In genomic region chr15:22226034-22226790, GRCh38 we compare ENCODE assay signal across 18 cellular contexts.
"Had no signal": no experiment of that assay in that cellular context is flagged by ENCODE, and none has a peak within 500 bp of the region (broad histone marks: within the 10 kb centered on the region; RNA-seq: fewer than 3 reads in every experiment).

No MANE protein-coding gene starts in this region.

- H3K4me3 Mint-ChIP-seq: activated CD4-positive, alpha-beta T cell treated with anti-CD3 and anti-CD28 coated beads, Interleukin-2, amount 10 ng/mL, durations not matched to agents 7 days and 5 days; activated naive CD4-positive, alpha-beta T cell treated with anti-CD3 and anti-CD28 coated beads, Interleukin-2, amount 10 ng/mL, durations not matched to agents 7 days and 5 days; activated T-helper 17 cell treated with anti-CD3 and anti-CD28 coated beads, Interleukin-2, amount 50 U/mL, for 72 hours; central memory CD8-positive, alpha-beta T cell; naive thymus-derived CD4-positive, alpha-beta T cell; T-helper 2 cell treated with Interferon-gamma antibody and Interleukin-4, amounts not matched to agents 5 μg/mL and 100 μg/mL, for 36 hours had no signal

- H3K4me3 ChIP-seq: ascending aorta, colonic mucosa had no signal

- DNase-seq: activated CD4-positive, alpha-beta T cell treated with anti-CD3 and anti-CD28 coated beads, Interleukin-2, amount 10 ng/mL, durations not matched to agents 7 days and 5 days; activated naive CD4-positive, alpha-beta T cell treated with anti-CD3 and anti-CD28 coated beads, Interleukin-2, amount 10 ng/mL, durations not matched to agents 7 days and 5 days; activated T-cell treated with anti-CD3 and anti-CD28 coated beads for 4 hours; colonic mucosa; foreskin melanocyte; kidney glomerular epithelial cell; left ventricle myocardium superior; mesenchymal stem cell; naive thymus-derived CD4-positive, alpha-beta T cell; retina; SK-N-SH; stimulated activated naive CD8-positive, alpha-beta T cell treated with anti-CD3 and anti-CD28 coated beads, Interleukin-15, Interleukin-2, amounts not matched to agents 100 U/mL and 50 U/mL, for 24 hours; trophoblast cell had no signal

- H3K9me3 Mint-ChIP-seq: activated CD4-positive, alpha-beta T cell treated with anti-CD3 and anti-CD28 coated beads, Interleukin-2, amount 10 ng/mL, durations not matched to agents 7 days and 5 days; activated naive CD4-positive, alpha-beta T cell treated with anti-CD3 and anti-CD28 coated beads, Interleukin-2, amount 10 ng/mL, durations not matched to agents 7 days and 5 days; activated T-helper 17 cell treated with anti-CD3 and anti-CD28 coated beads, Interleukin-2, amount 50 U/mL, for 72 hours; central memory CD8-positive, alpha-beta T cell; naive thymus-derived CD4-positive, alpha-beta T cell; T-helper 2 cell treated with Interferon-gamma antibody and Interleukin-4, amounts not matched to agents 5 μg/mL and 100 μg/mL, for 36 hours had no signal

- H3K4me1 ChIP-seq: ascending aorta, colonic mucosa had no signal

- H3K27me3 ChIP-seq: ascending aorta, colonic mucosa, neutrophil had no signal

- ATAC-seq: activated T-helper 17 cell treated with anti-CD3 and anti-CD28 coated beads, Interleukin-2, amount 50 U/mL, for 72 hours; left ventricle myocardium superior; naive thymus-derived CD4-positive, alpha-beta T cell; stimulated activated naive CD8-positive, alpha-beta T cell treated with anti-CD3 and anti-CD28 coated beads, Interleukin-15, Interleukin-2, amounts not matched to agents 100 U/mL and 50 U/mL, for 24 hours had no signal

- H3K27me3 Mint-ChIP-seq: central memory CD8-positive, alpha-beta T cell had no signal

- H3K27ac Mint-ChIP-seq: activated naive CD4-positive, alpha-beta T cell treated with anti-CD3 and anti-CD28 coated beads, Interleukin-2, amount 10 ng/mL, durations not matched to agents 7 days and 5 days; activated T-helper 17 cell treated with anti-CD3 and anti-CD28 coated beads, Interleukin-2, amount 50 U/mL, for 72 hours; T-helper 2 cell treated with Interferon-gamma antibody and Interleukin-4, amounts not matched to agents 5 μg/mL and 100 μg/mL, for 36 hours had no signal

- H3K27ac ChIP-seq: ascending aorta, colonic mucosa, neutrophil had no signal

- H3K36me3 ChIP-seq: ascending aorta, colonic mucosa, neutrophil had no signal

- H3K9me3 ChIP-seq: ascending aorta, colonic mucosa, neutrophil, SK-N-SH had no signal

- H3K36me3 Mint-ChIP-seq: activated naive CD4-positive, alpha-beta T cell treated with anti-CD3 and anti-CD28 coated beads, Interleukin-2, amount 10 ng/mL, durations not matched to agents 7 days and 5 days had no signal
